10 cellular contexts compared by ENCODE assay signal in genomic region chr3:42094128-42094527, GRCh38. TPM values are rescaled to one million over a fixed set of nuclear protein-coding genes. Genes with fewer than 3 reads are reported as not detected.
A peak's percentile ranks its signal among the peaks of the same experiment; 100 is the strongest.
DNase-seq lines count a peak whose midpoint lies in the region; ATAC-seq, FAIRE-seq and TF ChIP-seq lines count a peak whose summit lies in the region.
"Had no signal": no experiment of that assay in that cellular context is flagged by ENCODE, and none has a peak within 500 bp of the region (broad histone marks: within the 10 kb centered on the region; RNA-seq: fewer than 3 reads in every experiment).

No MANE protein-coding gene starts in this region.

- peak; percentile 60 for FAIRE-seq in GM12891 (lab: Jason Lieb, UNC)

- H3K9me3 Mint-ChIP-seq in neural progenitor cell (peaks cover 9% of the 10 kb centered on the region), natural killer cell (peaks cover 0 to 3% of the 10 kb centered on the region in 2 donors)

- TF ChIP-seq EP300 in esophagus muscularis mucosa (IDR thresholded peaks at IDR 0.05) = no peak

- H3K27ac Mint-ChIP-seq in neural progenitor cell = no peak overlapping the region
- no peak overlapping the region for H3K27ac Mint-ChIP-seq in natural killer cell

- H3K9me3 ChIP-seq in esophagus muscularis mucosa = no peaks in the 10 kb centered on the region
- no peaks in the 10 kb centered on the region for H3K9me3 ChIP-seq in neural progenitor cell (ENCODE audit: low read depth)

- no peak overlapping the region for H3K9ac ChIP-seq in neural progenitor cell

- no peaks in the 10 kb centered on the region for H3K79me2 ChIP-seq in neural progenitor cell (ENCODE audit: low read depth)

- H3K36me3 ChIP-seq in esophagus muscularis mucosa (peaks cover 0 to 10% (median 4%) of the 10 kb centered on the region in 4 donors), neural progenitor cell (no peaks in the 10 kb centered on the region)

- TF ChIP-seq CTCF in esophagus muscularis mucosa (IDR thresholded peaks at IDR 0.05) (no peak), neural progenitor cell (IDR thresholded peaks at IDR 0.05) (no peak), natural killer cell (IDR thresholded peaks at IDR 0.05) (no peak)

- ATAC-seq in GM19463 (IDR thresholded peaks at IDR 0.05; ENCODE audit: unreplicated experiment) (peak; percentile 74), HG03095 (IDR thresholded peaks at IDR 0.05; ENCODE audit: unreplicated experiment) (peak; percentile 76), natural killer cell (no peak)
- ATAC-seq: naive thymus-derived CD4-positive, alpha-beta T cell had no signal

- peaks cover 5% of the 10 kb centered on the region for H3K27me3 Mint-ChIP-seq in neural progenitor cell (ENCODE audit: insufficient read depth, low read depth)
- no peaks in the 10 kb centered on the region for H3K27me3 Mint-ChIP-seq in natural killer cell (ENCODE audit: low read depth in 2 of 2)
- H3K27me3 Mint-ChIP-seq: naive thymus-derived CD4-positive, alpha-beta T cell had no signal

- H3K4me1 ChIP-seq in esophagus muscularis mucosa (peaks cover 72 to 77% (median 74%) of the 10 kb centered on the region in 4 donors), neural progenitor cell (peaks cover 3% of the 10 kb centered on the region)

- intact Hi-C loops in esophagus muscularis mucosa (cut with DNase I) = no loop called here
- intact Hi-C loops in natural killer cell (cut with micrococcal nuclease) = loop anchor here (5.0 kb wide), 1 partner anchor 82 kb away; no protein-coding TSS in a partner anchor

- H3K27ac ChIP-seq in esophagus muscularis mucosa (replicated peaks in 1 of 4) (peak overlapping the region; percentile 29 to 55 (median 51)), neural progenitor cell (no peak overlapping the region)
- H3K27ac ChIP-seq: VCaP had no signal

- H3K27me3 ChIP-seq in esophagus muscularis mucosa = no peaks in the 10 kb centered on the region
- no peaks in the 10 kb centered on the region for H3K27me3 ChIP-seq in neural progenitor cell

- DNase-seq in GM12891 (ENCODE audit: insufficient read length, low spot score) (no peak), esophagus muscularis mucosa (ENCODE audit: extremely low spot score) (no peak), neural progenitor cell (ENCODE audit: low spot score) (no peak), natural killer cell (no peak), NCI-H146 (lab: John Stamatoyannopoulos, UW) (no peak)
- no peak for DNase-seq in effector CD4-positive, alpha-beta T cell
- DNase-seq: naive thymus-derived CD4-positive, alpha-beta T cell had no signal

- no peak overlapping the region for H3K4me2 ChIP-seq in neural progenitor cell

- TF ChIP-seq POLR2A in GM12891 (IDR thresholded peaks at IDR 0.05; ENCODE audit: low read depth, low read length) (no peak), esophagus muscularis mucosa (IDR thresholded peaks at IDR 0.05; ENCODE audit: low read depth) (no peak)

- H3K4me3 Mint-ChIP-seq in neural progenitor cell (no peak overlapping the region), natural killer cell (no peak overlapping the region)

- WGBS in esophagus muscularis mucosa = 72% methylated on average over 4 of the region's 4 CpGs

- H3K4me1 Mint-ChIP-seq in neural progenitor cell (peaks cover 29% of the 10 kb centered on the region), natural killer cell (peaks cover 30 to 46% of the 10 kb centered on the region in 2 donors)

- H3K36me3 Mint-ChIP-seq in neural progenitor cell (peaks cover 31% of the 10 kb centered on the region), natural killer cell (no peaks in the 10 kb centered on the region)

- H2AFZ ChIP-seq in neural progenitor cell (replicated peaks) = no peak overlapping the region

- H3K4me3 ChIP-seq in esophagus muscularis mucosa (no peak overlapping the region), neural progenitor cell (no peak overlapping the region)

- H4K20me1 ChIP-seq in neural progenitor cell (ENCODE audit: low read depth) = no peaks in the 10 kb centered on the region

- no peaks in the 10 kb centered on the region for H3F3A ChIP-seq in neural progenitor cell (ENCODE audit: low read depth)

TF ChIP-seq in GM12891, 5 proteins besides CTCF, POLR2A, EP300 and RAD21:
- TF ChIP-seq SPI1 (IDR thresholded peaks at IDR 0.05; ENCODE audit: low read depth, low read length) (no peak), TAF1 (IDR thresholded peaks at IDR 0.05; ENCODE audit: low read depth, low read length) (no peak), POU2F2 (IDR thresholded peaks at IDR 0.05; ENCODE audit: low read depth, low read length) (no peak), POLR2AphosphoS5 (IDR thresholded peaks at IDR 0.05; ENCODE audit: low read depth, low read length) (no peak), PAX5 (IDR thresholded peaks at IDR 0.05; ENCODE audit: insufficient read depth, low read length, severe bottlenecking) (peak; percentile 37)

RNA-seq across cellular contexts. Expression of gene TRAK1, which starts 3.0 kb away (rescaled TPM):
- polyA plus RNA-seq in GM12891 (2012; ENCODE audit: low read depth, missing spikeins) = 19.6 TPM
- 10 to 100 TPM; 45.7 to 74.8 (median 57.7) TPM for total RNA-seq in esophagus muscularis mucosa
- 32.2 and 41.3 TPM in 2 replicates for total RNA-seq in neural progenitor cell (ENCODE audit: low replicate concordance)
- 10 to 100 TPM; 30.7 to 31.8 (median 31.8) TPM for total RNA-seq in natural killer cell

Comparison
In these comparisons a context has a peak if more than half of its experiments do, and no peak if none do; other contexts are left out.
1. ATAC-seq: peak in GM19463 (single experiment) and HG03095 (single experiment); none in natural killer cell (0 of 3).